In genomic region chr16:16365319-16365718, GRCh38 we compare ENCODE assay signal across 1 cellular context. TPM values are rescaled to one million over a fixed set of nuclear protein-coding genes. Genes with fewer than 3 reads are reported as not detected.
"Had no signal": no experiment of that assay in that cellular context is flagged by ENCODE, and none has a peak within 500 bp of the region (broad histone marks: within the 10 kb centered on the region; RNA-seq: fewer than 3 reads in every experiment).

No MANE protein-coding gene starts in this region.

RNA-seq across cellular contexts. Expression of gene NPIPA7, which starts 13.6 kb away (rescaled TPM):
- total RNA-seq: ascending aorta had no signal
